In genomic region chr9:83633260-83633659, GRCh38 we compare ENCODE assay signal across 1 cellular context.
TF ChIP-seq lines count a peak whose summit lies in the region.

No MANE protein-coding gene starts in this region.

TF ChIP-seq in GM12878, 131 proteins besides CTCF, POLR2A, EP300 and RAD21 (continued from another document):
- TF ChIP-seq ZBTB11 (CRISPR knock-in tag; IDR thresholded peaks at IDR 0.05) (no peak), SRF (IDR thresholded peaks at IDR 0.05; ENCODE audit: low read depth in 2 of 2, low read length in 2 of 2) (no peak), JUNB (IDR thresholded peaks at IDR 0.05) (no peak), ZNF622 (IDR thresholded peaks at IDR 0.05) (no peak), SREBF2 (IDR thresholded peaks at IDR 0.05; ENCODE audit: low read length) (no peak), ZZZ3 (IDR thresholded peaks at IDR 0.05; ENCODE audit: control insufficient read depth, insufficient read length, low read depth) (no peak), EGR1 (IDR thresholded peaks at IDR 0.05; ENCODE audit: borderline replicate concordance in 1 of 2, low read depth in 2 of 2, low read length in 2 of 2) (no peak), RAD51 (IDR thresholded peaks at IDR 0.05) (no peak)
TF ChIP-seq in GM12878: peak in this region for 0.
